ENCODE assay signal across 9 cellular contexts in genomic region chr6:29858006-29858405, GRCh38. TPM values are rescaled to one million over a fixed set of nuclear protein-coding genes. Genes with fewer than 3 reads are reported as not detected.
"Had no signal": no experiment of that assay in that cellular context is flagged by ENCODE, and none has a peak within 500 bp of the region (broad histone marks: within the 10 kb centered on the region; RNA-seq: fewer than 3 reads in every experiment).

No MANE protein-coding gene starts in this region.

- H3K27ac ChIP-seq: HL-60 had no signal

- FAIRE-seq: HepG2, HTR-8/SVneo, K562 had no signal

- H3K27ac Mint-ChIP-seq: IgD-negative memory B cell had no signal

- H3K36me3 Mint-ChIP-seq: IgD-negative memory B cell had no signal

- DNase-seq: IMR-90, KBM-7, KG1 had no signal

- H3K4me1 Mint-ChIP-seq: IgD-negative memory B cell had no signal

- H3K4me3 ChIP-seq: K562 had no signal

RNA-seq across cellular contexts. Expression of gene HLA-G, which starts 30.4 kb away (rescaled TPM):
- total RNA-seq: HT1080, IMR-90, K562 had no signal
- polyA plus RNA-seq: IMR-90 had no signal
